ENCODE assay signal across 8 cellular contexts in genomic region chr7:44200699-44201461, GRCh38. TPM values are rescaled to one million over a fixed set of nuclear protein-coding genes. Genes with fewer than 3 reads are reported as not detected.
DNase-seq lines count a peak whose midpoint lies in the region; ATAC-seq and TF ChIP-seq lines count a peak whose summit lies in the region.

Gene YKT6, plus strand, starts transcription at chr7:44200978. Its CDS starts 158 bp downstream, at chr7:44201136.

- DNase-seq in GM12864 (ENCODE audit: low read depth) (peak; percentile 93), NCI-H1092 treated with DMSO at 0.1 percent for 48 hours (lab: John Stamatoyannopoulos, UW) (peak; percentile 97), SKM-1 (lab: John Stamatoyannopoulos, UW; ENCODE audit: unreplicated experiment) (peak; percentile 90), head of caudate nucleus (peak; percentile 89 to 99 (median 96)), osteocyte (ENCODE audit: extremely low spot score, unreplicated experiment) (peak; percentile 94)

- no peaks in the 10 kb centered on the region for H3K9me3 ChIP-seq in thymus (ENCODE audit: control insufficient read depth)

- H3K27me3 Mint-ChIP-seq in activated naive CD8-positive, alpha-beta T cell, result no peaks in the 10 kb centered on the region
- peaks cover 13% of the 10 kb centered on the region for H3K27me3 Mint-ChIP-seq in osteocyte (ENCODE audit: unreplicated experiment)

- under 1% methylated on average over 58 of the region's 58 CpGs for WGBS in thymus

- intact Hi-C loops in head of caudate nucleus (cut with DNase I), result no loop called here

- H3K4me3 ChIP-seq in GM12864 (ENCODE audit: low read depth, low read length) (peak within 1 kb of the TSS; percentile 84), thymus (ENCODE audit: low read length) (peak within 1 kb of the TSS; percentile 61)

- H3K36me3 Mint-ChIP-seq in activated naive CD8-positive, alpha-beta T cell, result peaks cover 4% of the 10 kb centered on the region
- peaks cover 13% of the 10 kb centered on the region for H3K36me3 Mint-ChIP-seq in osteocyte (ENCODE audit: unreplicated experiment)

- no peaks in the 10 kb centered on the region for H3K9me3 Mint-ChIP-seq in activated naive CD8-positive, alpha-beta T cell (ENCODE audit: low read depth)
- no peaks in the 10 kb centered on the region for H3K9me3 Mint-ChIP-seq in osteocyte (ENCODE audit: unreplicated experiment)

- H3K36me3 ChIP-seq in thymus (ENCODE audit: control insufficient read depth, insufficient read depth), result peaks cover 12% of the 10 kb centered on the region

- peak within 1 kb of the TSS; percentile 66 for H3K27ac Mint-ChIP-seq in activated naive CD8-positive, alpha-beta T cell
- peak within 1 kb of the TSS; percentile 65 for H3K27ac Mint-ChIP-seq in osteocyte (ENCODE audit: unreplicated experiment)

- peaks cover 9% of the 10 kb centered on the region for H3K4me1 ChIP-seq in thymus (ENCODE audit: control insufficient read depth, insufficient read depth, low read length)

- peak; percentile 50 for TF ChIP-seq CTCF in GM12864 (IDR thresholded peaks at IDR 0.05; ENCODE audit: low read depth, low read length, missing control alignments)
- peak; percentile 61 for TF ChIP-seq CTCF in osteocyte (IDR thresholded peaks at IDR 0.05)

- H3K27me3 ChIP-seq in thymus (ENCODE audit: control insufficient read depth, insufficient read depth), result peaks cover 3% of the 10 kb centered on the region

- peaks cover 31% of the 10 kb centered on the region for H3K4me1 Mint-ChIP-seq in activated naive CD8-positive, alpha-beta T cell (ENCODE audit: low read depth)
- peaks cover 22% of the 10 kb centered on the region for H3K4me1 Mint-ChIP-seq in osteocyte (ENCODE audit: unreplicated experiment)

- H3K4me3 Mint-ChIP-seq in activated naive CD8-positive, alpha-beta T cell, result peak within 1 kb of the TSS; percentile 93
- H3K4me3 Mint-ChIP-seq in osteocyte (ENCODE audit: unreplicated experiment), result peak within 1 kb of the TSS; percentile 80

- peak; percentile 98 for ATAC-seq in HG02623 (IDR thresholded peaks at IDR 0.05; ENCODE audit: unreplicated experiment)

- H3K27ac ChIP-seq in thymus (ENCODE audit: low read depth), result peak within 1 kb of the TSS; percentile 3

RNA-seq across cellular contexts. Expression of gene YKT6, which starts in this region (rescaled TPM):
- 89.5 and 106 TPM in 2 replicates for total RNA-seq in osteocyte
- polyA plus RNA-seq in thymus, result 38.9 TPM

Comparison
In these comparisons a context has a peak if more than half of its experiments do, and no peak if none do; other contexts are left out.
1. Peak in every context shown above with its lines: DNase-seq, ATAC-seq, H3K4me3 ChIP-seq and H3K27ac ChIP-seq.